Comparison of ENCODE assay signal across 8 cellular contexts in the genomic region with DNA sequence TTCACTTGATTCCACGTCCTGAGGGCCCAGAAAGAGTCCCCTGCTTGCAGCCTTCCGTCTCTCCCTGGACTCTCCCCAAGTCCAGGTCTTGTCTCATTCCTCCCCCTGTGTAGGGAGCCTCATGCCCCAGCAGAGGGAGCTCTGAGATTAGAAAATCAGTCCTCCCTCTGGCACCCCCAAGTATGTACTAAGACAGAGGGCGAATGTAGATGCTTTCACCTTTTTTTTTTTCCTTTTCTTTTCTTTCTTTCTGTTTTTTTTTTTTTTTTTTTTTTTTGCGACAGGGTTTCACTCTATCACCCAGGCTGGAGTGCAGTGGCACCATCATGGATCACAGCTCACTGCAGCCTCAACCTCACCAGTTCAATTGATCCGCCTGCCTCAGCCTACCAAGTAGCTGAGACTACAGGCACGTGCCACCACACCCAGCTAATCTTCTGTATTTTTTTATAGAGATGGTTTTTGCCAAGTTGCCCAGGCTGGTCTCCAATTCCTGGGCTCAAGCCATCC. TPM values are rescaled to one million over a fixed set of nuclear protein-coding genes. Genes with fewer than 3 reads are reported as not detected.
DNase-seq lines count a peak whose midpoint lies in the region; ATAC-seq, FAIRE-seq and TF ChIP-seq lines count a peak whose summit lies in the region.

No MANE protein-coding gene starts in this region.

- H4K20me1 ChIP-seq in endothelial cell of umbilical vein (replicated peaks; ENCODE audit: control insufficient read depth, extremely low read depth, insufficient read depth, low read length): no peaks in the 10 kb centered on the region

- no peaks in the 10 kb centered on the region for H3K79me2 ChIP-seq in endothelial cell of umbilical vein (ENCODE audit: control insufficient read depth, insufficient read depth, low read length)

- H3K9ac ChIP-seq in endothelial cell of umbilical vein (replicated peaks; ENCODE audit: extremely low read depth, insufficient read depth, low read length): no peak overlapping the region

- H3K27me3 ChIP-seq in BE2C (no peaks in the 10 kb centered on the region), endothelial cell of umbilical vein (ENCODE audit: control insufficient read depth in 2 of 2, insufficient read depth in 2 of 2, low read length in 2 of 2) (peaks cover 2 to 5% of the 10 kb centered on the region in 2 experiments)

- peaks cover 11% of the 10 kb centered on the region for H3K4me1 ChIP-seq in BE2C
- H3K4me1 ChIP-seq in endothelial cell of umbilical vein (ENCODE audit: control insufficient read depth, extremely low read depth, insufficient read depth, low read length): peaks cover 11% of the 10 kb centered on the region

- H3K9me3 Mint-ChIP-seq in activated CD8-positive, alpha-beta T cell treated with anti-CD3 and anti-CD28 coated beads for 36 hours: no peaks in the 10 kb centered on the region
- H3K9me3 Mint-ChIP-seq in naive B cell: no peaks in the 10 kb centered on the region

- no peak overlapping the region for H2AFZ ChIP-seq in endothelial cell of umbilical vein (ENCODE audit: low read depth, low read length)

- peak; percentile 71 for ATAC-seq in GM18868 (IDR thresholded peaks at IDR 0.05; ENCODE audit: unreplicated experiment)
- ATAC-seq in HG03565 (IDR thresholded peaks at IDR 0.05; ENCODE audit: unreplicated experiment): peak; percentile 54
- peak; percentile 85 for ATAC-seq in activated CD8-positive, alpha-beta T cell treated with anti-CD3 and anti-CD28 coated beads for 36 hours
- ATAC-seq in naive B cell (ENCODE audit: low read depth in 2 of 2): peak; percentile 84 to 86

- H3K4me2 ChIP-seq in endothelial cell of umbilical vein (ENCODE audit: insufficient read depth, low read length): no peak overlapping the region

- H3K4me1 Mint-ChIP-seq in activated CD8-positive, alpha-beta T cell treated with anti-CD3 and anti-CD28 coated beads for 36 hours (ENCODE audit: low read depth): peaks cover 21% of the 10 kb centered on the region
- peaks cover 18 to 22% (median 20%) of the 10 kb centered on the region in 3 donors for H3K4me1 Mint-ChIP-seq in naive B cell

- H3K9me3 ChIP-seq in BE2C (no peaks in the 10 kb centered on the region), endothelial cell of umbilical vein (replicated peaks; ENCODE audit: control insufficient read depth, insufficient read depth, low read length) (no peaks in the 10 kb centered on the region)

- dilution Hi-C loops in endothelial cell of umbilical vein (cut with MboI; ENCODE audit: extremely low pct_ligation_motif_present, low sequenced_read_pairs): no loop called here

- H3K27me3 Mint-ChIP-seq in activated CD8-positive, alpha-beta T cell treated with anti-CD3 and anti-CD28 coated beads for 36 hours: peaks cover 2% of the 10 kb centered on the region
- peaks cover 5 to 9% (median 7%) of the 10 kb centered on the region in 3 donors for H3K27me3 Mint-ChIP-seq in naive B cell

- no peak overlapping the region for H3K27ac Mint-ChIP-seq in activated CD8-positive, alpha-beta T cell treated with anti-CD3 and anti-CD28 coated beads for 36 hours
- peak overlapping the region in 1 of 6 donors; percentile 76 for H3K27ac Mint-ChIP-seq in naive B cell

- H3K27ac ChIP-seq in endothelial cell of umbilical vein (ENCODE audit: insufficient read depth, low read depth, low read length): no peak overlapping the region

- TF ChIP-seq CTCF in BE2C (IDR thresholded peaks at IDR 0.05; ENCODE audit: low read depth, low read length) (peak; percentile 88), endothelial cell of umbilical vein (IDR thresholded peaks at IDR 0.05; ENCODE audit: extremely low read depth in 1 of 2, insufficient read depth in 1 of 2, low read depth in 1 of 2, low read length in 2 of 2) (peak; percentile 82)
- TF ChIP-seq CTCF in activated CD8-positive, alpha-beta T cell treated with anti-CD3 and anti-CD28 coated beads for 36 hours (IDR thresholded peaks at IDR 0.05): peak; percentile 84

- peak; percentile 75 for DNase-seq in BE2C
- peak; percentile 46 to 67 for DNase-seq in NOMO-1 (lab: John Stamatoyannopoulos, UW; ENCODE audit: unreplicated experiment in 2 of 2)
- peak; percentile 85 for DNase-seq in activated CD8-positive, alpha-beta T cell treated with anti-CD3 and anti-CD28 coated beads for 36 hours
- DNase-seq in endothelial cell of umbilical vein (ENCODE audit: low read depth, low spot score): peak; percentile 83
- peak; percentile 76 for DNase-seq in naive B cell
- DNase-seq in stromal cell of bone marrow (ENCODE audit: low read depth): peak; percentile 71

- H3K36me3 ChIP-seq in BE2C: no peaks in the 10 kb centered on the region
- H3K36me3 ChIP-seq in endothelial cell of umbilical vein (ENCODE audit: control insufficient read depth in 2 of 2, extremely low read depth in 1 of 2, insufficient read depth in 2 of 2, low read length in 2 of 2): peaks cover 10 to 33% of the 10 kb centered on the region in 2 experiments

- BruUV-seq in endothelial cell of umbilical vein (replicated peaks; lab: Mats Ljungman, UMichigan): no TSS peak

- peak; percentile 87 for FAIRE-seq in endothelial cell of umbilical vein (lab: Jason Lieb, UNC)

- H3K4me3 Mint-ChIP-seq in activated CD8-positive, alpha-beta T cell treated with anti-CD3 and anti-CD28 coated beads for 36 hours: no peak overlapping the region
- peak overlapping the region in 5 of 8 donors; percentile 10 to 61 (median 34) for H3K4me3 Mint-ChIP-seq in naive B cell

- H3K36me3 Mint-ChIP-seq in activated CD8-positive, alpha-beta T cell treated with anti-CD3 and anti-CD28 coated beads for 36 hours (ENCODE audit: low read depth): peaks cover 6% of the 10 kb centered on the region
- H3K36me3 Mint-ChIP-seq in naive B cell: peaks cover 0 to 16% of the 10 kb centered on the region in 2 donors

- POLR2A ChIA-PET in activated CD8-positive, alpha-beta T cell treated with anti-CD3 and anti-CD28 coated beads for 36 hours (lab: Charles Lee): interaction anchor here (2.9 to 4.3 kb wide), 2 partner anchors 10 to 21 kb away, joined by 19 to 30 read pairs; partner anchors contain the start of genes KAZALD1, PDZD7 and SFXN3
- POLR2A ChIA-PET in endothelial cell of umbilical vein (lab: Charles Lee): interaction anchor here (0.6 kb wide), 2 partner anchors 20 to 57 kb away, joined by 3 to 9 read pairs; no protein-coding TSS in a partner anchor

- no peak for TF ChIP-seq POLR2A in endothelial cell of umbilical vein (IDR thresholded peaks at IDR 0.05; ENCODE audit: low read depth, low read length)

- intact Hi-C loops in activated CD8-positive, alpha-beta T cell treated with anti-CD3 and anti-CD28 coated beads for 36 hours (cut with micrococcal nuclease): no loop called here
- intact Hi-C loops in endothelial cell of umbilical vein (cut with micrococcal nuclease): loop anchor here (1.0 kb wide), 2 partner anchors 9 to 25 kb away; no protein-coding TSS in a partner anchor

- H3K4me3 ChIP-seq in BE2C (ENCODE audit: low read depth, low read length) (no peak overlapping the region), endothelial cell of umbilical vein (replicated peaks in 1 of 3; ENCODE audit: insufficient read depth in 1 of 3, low read depth in 1 of 3, low read length in 3 of 3) (no peak overlapping the region)

- no peaks in the 10 kb centered on the region for H3K9me1 ChIP-seq in endothelial cell of umbilical vein (replicated peaks; ENCODE audit: control insufficient read depth, extremely low read depth, insufficient read depth, low read length)

- CTCF ChIA-PET in activated CD8-positive, alpha-beta T cell treated with anti-CD3 and anti-CD28 coated beads for 36 hours (lab: Charles Lee): interaction anchor here (0.6 to 20.4 kb wide), 15 partner anchors 9 to 331 kb away, joined by 3 to 655 read pairs (median 4); partner anchors contain the start of genes KAZALD1, PDZD7 and SFXN3
- CTCF ChIA-PET in endothelial cell of umbilical vein (lab: Charles Lee): interaction anchor here (0.6 to 9.9 kb wide), 22 partner anchors 11 to 1599 kb away, joined by 3 to 165 read pairs (median 4); partner anchors contain the start of genes KAZALD1, PDZD7 and SFXN3

RNA-seq across cellular contexts. Expression of gene SFXN3, which starts 10.3 kb away (rescaled TPM):
- 31.7 TPM for polyA plus RNA-seq in BE2C (2012; ENCODE audit: insufficient read depth, insufficient read length, low read depth)
- total RNA-seq in activated CD8-positive, alpha-beta T cell treated with anti-CD3 and anti-CD28 coated beads for 36 hours: 10 to 100 TPM; 28.8 to 29.6 TPM
- total RNA-seq in endothelial cell of umbilical vein: 79.6 and 83.1 TPM in 2 replicates
- polyA plus RNA-seq in endothelial cell of umbilical vein: 117 and 125 TPM in 2 replicates
- polyA plus RNA-seq in endothelial cell of umbilical vein (2011; cell fraction: cytosol; rRNA removed): 75.8 and 81.7 TPM in 2 replicates
- polyA plus RNA-seq in endothelial cell of umbilical vein (2011; cell fraction: nucleus; rRNA removed): 327 and 344 TPM in 2 replicates
- polyA plus RNA-seq in endothelial cell of umbilical vein (2012): 67.4 and 75.2 TPM in 2 replicates
- 177 and 187 TPM in 2 replicates for polyA minus RNA-seq in endothelial cell of umbilical vein
- 82.2 TPM for polyA minus RNA-seq in endothelial cell of umbilical vein (2011; cell fraction: cytosol; rRNA and poly(A)+ RNA removed)
- 63.1 and 94.4 TPM in 2 replicates for polyA minus RNA-seq in endothelial cell of umbilical vein (2011; cell fraction: nucleus; rRNA and poly(A)+ RNA removed)
- polyA plus RNA-seq in naive B cell (ENCODE audit: low read depth in 6 of 6): 1 to 10 TPM; 3.5 to 6.4 (median 4.8) TPM

RNA-seq across cellular contexts. Expression of gene PDZD7, which starts 10.4 kb away (rescaled TPM):
- polyA plus RNA-seq in BE2C (2012; ENCODE audit: insufficient read depth, insufficient read length, low read depth): 9.7 TPM
- under 1 TPM; 0.25 to 0.65 TPM for total RNA-seq in activated CD8-positive, alpha-beta T cell treated with anti-CD3 and anti-CD28 coated beads for 36 hours
- total RNA-seq in endothelial cell of umbilical vein: 0.55 and 1.6 TPM in 2 replicates
- 0.41 and 0.92 TPM in 2 replicates for polyA plus RNA-seq in endothelial cell of umbilical vein
- polyA plus RNA-seq in endothelial cell of umbilical vein (2011; cell fraction: cytosol; rRNA removed): 0.36 and 0.69 TPM in 2 replicates
- 1.3 and 1.7 TPM in 2 replicates for polyA plus RNA-seq in endothelial cell of umbilical vein (2011; cell fraction: nucleus; rRNA removed)
- polyA plus RNA-seq in endothelial cell of umbilical vein (2012): 1.0 and 2.6 TPM in 2 replicates
- 0.22 and 0.45 TPM in 2 replicates for polyA minus RNA-seq in endothelial cell of umbilical vein
- polyA minus RNA-seq in endothelial cell of umbilical vein (2011; cell fraction: cytosol; rRNA and poly(A)+ RNA removed): 0.72 TPM
- polyA minus RNA-seq in endothelial cell of umbilical vein (2011; cell fraction: nucleus; rRNA and poly(A)+ RNA removed): 0.14 TPM in 1 of 2 replicates, not detected in the other
- under 1 TPM in 2 of 6 donors, not detected in 4; 0.23 to 0.87 TPM for polyA plus RNA-seq in naive B cell (ENCODE audit: low read depth in 6 of 6)

RNA-seq across cellular contexts. Expression of gene KAZALD1, which starts 20.5 kb away (rescaled TPM):
- 27.2 TPM for polyA plus RNA-seq in BE2C (2012; ENCODE audit: insufficient read depth, insufficient read length, low read depth)
- total RNA-seq in activated CD8-positive, alpha-beta T cell treated with anti-CD3 and anti-CD28 coated beads for 36 hours: under 1 TPM; 0.72 to 0.90 TPM
- total RNA-seq in endothelial cell of umbilical vein: 2.9 and 3.3 TPM in 2 replicates
- polyA plus RNA-seq in endothelial cell of umbilical vein (3.0 TPM in 2 replicates), naive B cell (ENCODE audit: low read depth in 6 of 6) (not detected)
- polyA plus RNA-seq in endothelial cell of umbilical vein (2011; cell fraction: cytosol; rRNA removed): 2.0 and 2.7 TPM in 2 replicates
- 2.5 and 3.7 TPM in 2 replicates for polyA plus RNA-seq in endothelial cell of umbilical vein (2011; cell fraction: nucleus; rRNA removed)
- 0.44 and 0.63 TPM in 2 replicates for polyA plus RNA-seq in endothelial cell of umbilical vein (2012)
- polyA minus RNA-seq in endothelial cell of umbilical vein: 2.7 and 2.8 TPM in 2 replicates
- 27.1 TPM for polyA minus RNA-seq in endothelial cell of umbilical vein (2011; cell fraction: cytosol; rRNA and poly(A)+ RNA removed)
- 0.91 and 1.1 TPM in 2 replicates for polyA minus RNA-seq in endothelial cell of umbilical vein (2011; cell fraction: nucleus; rRNA and poly(A)+ RNA removed)

RNA-seq across cellular contexts. Expression of gene LZTS2, which starts 41.7 kb away (rescaled TPM):
- 98.8 TPM for polyA plus RNA-seq in BE2C (2012; ENCODE audit: insufficient read depth, insufficient read length, low read depth)
- 10 to 100 TPM; 14.5 to 15.5 TPM for total RNA-seq in activated CD8-positive, alpha-beta T cell treated with anti-CD3 and anti-CD28 coated beads for 36 hours
- total RNA-seq in endothelial cell of umbilical vein: 63.7 and 70.8 TPM in 2 replicates
- polyA plus RNA-seq in endothelial cell of umbilical vein: 79.5 and 93.2 TPM in 2 replicates
- 47.6 and 58.9 TPM in 2 replicates for polyA plus RNA-seq in endothelial cell of umbilical vein (2011; cell fraction: cytosol; rRNA removed)
- polyA plus RNA-seq in endothelial cell of umbilical vein (2011; cell fraction: nucleus; rRNA removed): 72.5 and 108 TPM in 2 replicates
- 36.0 and 47.0 TPM in 2 replicates for polyA plus RNA-seq in endothelial cell of umbilical vein (2012)
- 32.0 and 39.4 TPM in 2 replicates for polyA minus RNA-seq in endothelial cell of umbilical vein
- polyA minus RNA-seq in endothelial cell of umbilical vein (2011; cell fraction: cytosol; rRNA and poly(A)+ RNA removed): 16.4 TPM
- polyA minus RNA-seq in endothelial cell of umbilical vein (2011; cell fraction: nucleus; rRNA and poly(A)+ RNA removed): 16.7 and 31.8 TPM in 2 replicates
- 10 to 100 TPM in 5 of 6 donors, 1 to 10 TPM in 1; 2.2 to 21.5 (median 13.2) TPM for polyA plus RNA-seq in naive B cell (ENCODE audit: low read depth in 6 of 6)

RNA-seq across cellular contexts. Expression of gene TWNK, which starts 54.0 kb away (rescaled TPM):
- polyA plus RNA-seq in BE2C (2012; ENCODE audit: insufficient read depth, insufficient read length, low read depth): 96.5 TPM
- total RNA-seq in activated CD8-positive, alpha-beta T cell treated with anti-CD3 and anti-CD28 coated beads for 36 hours: 10 to 100 TPM; 18.0 to 19.0 TPM
- total RNA-seq in endothelial cell of umbilical vein: 10.9 and 12.3 TPM in 2 replicates
- polyA plus RNA-seq in endothelial cell of umbilical vein (4.3 and 5.6 TPM in 2 replicates), naive B cell (ENCODE audit: low read depth in 6 of 6) (10 to 100 TPM in 2 of 6 donors, 1 to 10 TPM in 3, not detected in 1; 5.5 to 13.3 (median 8.1) TPM)
- polyA plus RNA-seq in endothelial cell of umbilical vein (2011; cell fraction: cytosol; rRNA removed): 7.0 and 8.7 TPM in 2 replicates
- polyA plus RNA-seq in endothelial cell of umbilical vein (2011; cell fraction: nucleus; rRNA removed): 8.0 and 9.7 TPM in 2 replicates
- 12.8 and 12.9 TPM in 2 replicates for polyA plus RNA-seq in endothelial cell of umbilical vein (2012)
- polyA minus RNA-seq in endothelial cell of umbilical vein: 11.8 and 13.0 TPM in 2 replicates
- polyA minus RNA-seq in endothelial cell of umbilical vein (2011; cell fraction: cytosol; rRNA and poly(A)+ RNA removed): 14.4 TPM
- 5.4 and 5.8 TPM in 2 replicates for polyA minus RNA-seq in endothelial cell of umbilical vein (2011; cell fraction: nucleus; rRNA and poly(A)+ RNA removed)
